In the genomic region with DNA sequence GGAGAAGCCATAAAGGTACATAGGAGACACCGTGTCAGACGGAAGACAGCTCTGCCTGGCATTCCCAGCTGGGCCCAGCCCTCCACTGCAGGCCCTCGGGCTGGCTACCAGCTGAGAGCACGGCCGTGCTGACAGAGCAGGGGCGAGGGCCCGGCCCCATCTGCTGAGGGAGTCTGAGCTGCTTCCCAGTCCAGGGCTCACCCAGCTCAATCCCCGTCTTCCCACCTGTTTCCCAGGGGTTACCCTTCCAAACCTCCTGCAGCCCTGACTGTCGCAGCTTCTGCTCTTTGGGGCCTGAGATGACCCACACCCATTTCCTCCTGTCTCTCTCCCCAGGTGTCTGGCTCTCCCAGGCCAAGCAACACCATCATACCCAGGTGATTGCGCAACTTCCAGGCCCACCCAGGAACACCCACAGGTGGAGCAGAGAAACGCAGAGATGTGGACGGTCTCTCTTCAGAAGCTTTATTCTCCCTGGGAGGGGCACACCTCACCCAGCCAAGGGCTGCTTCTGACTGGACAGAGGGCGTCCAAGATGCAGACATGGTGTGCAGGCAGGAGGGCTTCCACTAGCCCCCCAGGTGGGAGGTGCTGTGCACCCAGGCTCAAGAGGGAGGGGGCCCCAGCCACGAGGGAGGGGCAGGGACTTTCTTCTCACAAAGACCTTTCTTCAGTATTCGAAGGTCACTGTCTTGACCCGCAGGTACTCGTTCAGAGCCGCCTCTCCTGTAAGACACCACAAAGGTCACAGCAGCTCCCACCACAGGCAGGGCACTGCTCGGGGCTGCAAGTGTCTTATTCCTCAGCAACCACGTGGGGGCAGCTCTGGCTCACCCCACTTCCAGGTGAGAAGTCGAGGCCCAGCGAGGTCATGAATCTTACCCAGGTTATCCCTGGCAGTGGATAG, we compare ENCODE assay signal across 1 cellular context.
TF ChIP-seq lines count a peak whose summit lies in the region.

No MANE protein-coding gene starts in this region.

TF ChIP-seq in K562, 482 proteins besides CTCF, POLR2A, EP300 and RAD21:
- TF ChIP-seq, protein P1, sequence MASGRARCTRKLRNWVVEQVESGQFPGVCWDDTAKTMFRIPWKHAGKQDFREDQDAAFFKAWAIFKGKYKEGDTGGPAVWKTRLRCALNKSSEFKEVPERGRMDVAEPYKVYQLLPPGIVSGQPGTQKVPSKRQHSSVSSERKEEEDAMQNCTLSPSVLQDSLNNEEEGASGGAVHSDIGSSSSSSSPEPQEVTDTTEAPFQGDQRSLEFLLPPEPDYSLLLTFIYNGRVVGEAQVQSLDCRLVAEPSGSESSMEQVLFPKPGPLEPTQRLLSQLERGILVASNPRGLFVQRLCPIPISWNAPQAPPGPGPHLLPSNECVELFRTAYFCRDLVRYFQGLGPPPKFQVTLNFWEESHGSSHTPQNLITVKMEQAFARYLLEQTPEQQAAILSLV (tag; IDR thresholded peaks at IDR 0.05): 0 out of 2 replicates have a peak, but pooled peaks have one; percentile 42
- TF ChIP-seq DPF2 (IDR thresholded peaks at IDR 0.05) (no peak), TEAD2 (tag; IDR thresholded peaks at IDR 0.05) (no peak), NR2C1 (IDR thresholded peaks at IDR 0.05) (no peak), NR2C1 (tag; IDR thresholded peaks at IDR 0.05) (no peak), POLR2H (tag; IDR thresholded peaks at IDR 0.05; ENCODE audit: low read depth) (no peak), TAF9B (IDR thresholded peaks at IDR 0.05; ENCODE audit: partially characterized antibody) (no peak), CEBPB (tag; IDR thresholded peaks at IDR 0.05) (peak; percentile 94), E2F3 (CRISPR knock-in tag; IDR thresholded peaks at IDR 0.05) (no peak), ZNF146 (CRISPR knock-in tag; IDR thresholded peaks at IDR 0.05; ENCODE audit: unreplicated experiment) (no peak), CEBPG (CRISPR knock-in tag; IDR thresholded peaks at IDR 0.05) (peak; percentile 64), CEBPG (tag; conservative IDR thresholded peaks at IDR 0.05 in 1 of 2, IDR thresholded peaks at IDR 0.05 in 1 of 2) (peak; percentile 52 to 94; a peak in 3 of 4 replicates), PML (IDR thresholded peaks at IDR 0.05; ENCODE audit: low read length) (no peak)
- TF ChIP-seq, protein P2, sequence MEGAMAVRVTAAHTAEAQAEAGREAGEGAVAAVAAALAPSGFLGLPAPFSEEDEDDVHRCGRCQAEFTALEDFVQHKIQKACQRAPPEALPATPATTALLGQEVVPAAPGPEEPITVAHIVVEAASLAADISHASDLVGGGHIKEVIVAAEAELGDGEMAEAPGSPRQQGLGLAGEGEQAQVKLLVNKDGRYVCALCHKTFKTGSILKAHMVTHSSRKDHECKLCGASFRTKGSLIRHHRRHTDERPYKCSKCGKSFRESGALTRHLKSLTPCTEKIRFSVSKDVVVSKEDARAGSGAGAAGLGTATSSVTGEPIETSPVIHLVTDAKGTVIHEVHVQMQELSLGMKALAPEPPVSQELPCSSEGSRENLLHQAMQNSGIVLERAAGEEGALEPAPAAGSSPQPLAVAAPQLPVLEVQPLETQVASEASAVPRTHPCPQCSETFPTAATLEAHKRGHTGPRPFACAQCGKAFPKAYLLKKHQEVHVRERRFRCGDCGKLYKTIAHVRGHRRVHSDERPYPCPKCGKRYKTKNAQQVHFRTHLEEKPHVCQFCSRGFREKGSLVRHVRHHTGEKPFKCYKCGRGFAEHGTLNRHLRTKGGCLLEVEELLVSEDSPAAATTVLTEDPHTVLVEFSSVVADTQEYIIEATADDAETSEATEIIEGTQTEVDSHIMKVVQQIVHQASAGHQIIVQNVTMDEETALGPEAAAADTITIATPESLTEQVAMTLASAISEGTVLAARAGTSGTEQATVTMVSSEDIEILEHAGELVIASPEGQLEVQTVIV (CRISPR knock-in tag; IDR thresholded peaks at IDR 0.05; ENCODE audit: borderline replicate concordance): no peak
